In genomic region chr3:35528728-35529127, GRCh38 we compare ENCODE assay signal across 1 cellular context.
TF ChIP-seq lines count a peak whose summit lies in the region.

No MANE protein-coding gene starts in this region.

TF ChIP-seq in HepG2, 621 proteins besides CTCF, POLR2A, EP300 and RAD21 (continued from another document):
- no peak for TF ChIP-seq NR3C1 (CRISPR knock-in tag; IDR thresholded peaks at IDR 0.05)
- TF ChIP-seq TFE3 (CRISPR knock-in tag; IDR thresholded peaks at IDR 0.05), result no peak
- peak; percentile 26; the same call in 1 of the 2 replicates for TF ChIP-seq NR2F6 (IDR thresholded peaks at IDR 0.05)
- no peak for TF ChIP-seq NR2F6 (CRISPR knock-in tag; IDR thresholded peaks at IDR 0.05)
- TF ChIP-seq MAFK (conservative IDR thresholded peaks at IDR 0.05 in 1 of 2, IDR thresholded peaks at IDR 0.05 in 1 of 2; ENCODE audit: low read length in 2 of 2), result peak in 1 of 2 experiments; percentile 42; a peak in 2 of 4 replicates
- peak; percentile 63; the same call in 1 of the 2 replicates for TF ChIP-seq NR2F2 (IDR thresholded peaks at IDR 0.05; ENCODE audit: borderline replicate concordance, low read depth)
- TF ChIP-seq ZNF878 (CRISPR knock-in tag; IDR thresholded peaks at IDR 0.05), result no peak
- peak; percentile 33; the same call in 1 of the 2 replicates for TF ChIP-seq MAFF (IDR thresholded peaks at IDR 0.05; ENCODE audit: low read depth, low read length)
